Comparison of ENCODE assay signal across 1 cellular context in the genomic region with DNA sequence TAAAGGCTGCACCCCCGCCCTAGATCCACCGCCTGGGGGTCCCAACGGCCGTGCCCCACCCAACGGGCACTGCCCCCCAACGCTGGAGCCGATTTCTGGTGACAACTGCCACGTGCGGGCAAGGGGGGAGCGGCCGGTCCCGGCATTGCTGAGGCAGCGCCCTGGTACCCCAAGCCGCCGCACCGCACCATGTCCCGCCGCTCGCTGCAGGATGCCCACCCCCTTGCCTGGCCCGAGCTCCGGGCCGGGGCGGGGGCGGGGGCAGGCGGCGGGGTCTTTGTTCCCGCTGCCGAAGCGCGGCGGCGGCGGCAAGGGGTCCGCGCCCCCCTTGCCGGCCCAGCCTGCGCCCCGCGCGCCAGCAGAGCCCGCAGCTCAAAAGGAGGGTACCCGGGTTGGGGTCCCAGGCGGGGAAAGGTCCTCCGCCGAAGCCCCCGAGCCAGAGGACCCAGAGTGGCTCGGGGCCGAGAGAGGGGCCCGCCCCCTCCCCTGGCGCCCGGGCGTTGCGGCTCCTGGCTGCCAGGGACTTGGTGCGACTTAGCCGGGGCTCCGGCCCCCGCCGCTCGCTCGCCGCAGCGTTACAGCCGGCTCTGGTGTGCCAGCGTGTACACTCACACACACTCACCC.
TF ChIP-seq lines count a peak whose summit lies in the region.

No MANE protein-coding gene starts in this region.

TF ChIP-seq in endothelial cell of umbilical vein, 7 proteins besides CTCF, POLR2A, EP300 and RAD21:
- no peak for TF ChIP-seq POLR2AphosphoS5 (IDR thresholded peaks at IDR 0.05; ENCODE audit: insufficient read depth, low read depth, low read length)
- TF ChIP-seq MAX (IDR thresholded peaks at IDR 0.05; ENCODE audit: insufficient read depth, insufficient read length) = no peak
- TF ChIP-seq GATA2 (IDR thresholded peaks at IDR 0.05; ENCODE audit: insufficient read depth, insufficient read length, low read depth, low read length) = no peak
- TF ChIP-seq FOS (IDR thresholded peaks at IDR 0.05; ENCODE audit: borderline replicate concordance, insufficient read depth, low read length) = no peak
- TF ChIP-seq MYC (IDR thresholded peaks at IDR 0.05; ENCODE audit: low read depth, low read length) = no peak
- peak; percentile 94 for TF ChIP-seq EZH2 (IDR thresholded peaks at IDR 0.05; ENCODE audit: borderline replicate concordance, low read depth, low read length, severe bottlenecking)
- TF ChIP-seq JUN (IDR thresholded peaks at IDR 0.05; ENCODE audit: borderline replicate concordance, insufficient read depth, insufficient read length, low read depth) = no peak
